In the genomic region with DNA sequence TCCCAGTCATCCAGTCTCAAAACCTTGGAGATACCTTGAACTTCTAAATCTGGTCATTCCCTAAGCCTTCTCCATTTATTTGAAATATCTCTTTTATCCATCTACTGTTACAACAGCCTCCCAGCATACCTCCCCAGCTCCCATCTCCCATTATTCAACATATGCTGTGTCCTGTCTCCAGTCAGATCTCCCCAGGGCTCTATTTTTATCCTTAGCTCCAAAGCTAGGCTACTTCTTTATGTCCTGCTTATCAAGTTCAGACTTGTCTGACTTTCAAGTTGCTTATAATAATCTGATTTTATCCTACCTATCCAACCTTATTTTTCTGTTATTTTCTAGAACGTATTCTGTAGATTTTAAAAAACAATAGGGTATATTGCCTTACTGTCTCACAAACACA, we compare ENCODE assay signal across 18 cellular contexts.
"Had no signal": no experiment of that assay in that cellular context is flagged by ENCODE, and none has a peak within 500 bp of the region (broad histone marks: within the 10 kb centered on the region; RNA-seq: fewer than 3 reads in every experiment).

No MANE protein-coding gene starts in this region.

- DNase-seq: activated CD4-positive, alpha-beta memory T cell treated with anti-CD3 and anti-CD28 coated beads for 36 hours; activated CD4-positive, alpha-beta T cell treated with anti-CD3 and anti-CD28 coated beads for 1 hour; activated gamma-delta T cell treated with Interleukin-2 at 50 U/mL for 16 hours; activated T-cell treated with anti-CD3 and anti-CD28 coated beads, Interleukin-2, amount 50 U/mL, for 4 hours; aorta; colonic mucosa; effector CD4-positive, alpha-beta T cell; hippocampal formation; lower lobe of right lung; occipital lobe; stimulated activated CD4-positive, alpha-beta T cell treated with anti-CD3 and anti-CD28 coated beads, Interleukin-4, amount 100 ng/mL, for 1 hour; stimulated activated CD8-positive, alpha-beta memory T cell treated with anti-CD3 and anti-CD28 coated beads, Interleukin-4, amount 100 ng/mL, for 48 hours; stimulated activated naive CD8-positive, alpha-beta T cell treated with anti-CD3 and anti-CD28 coated beads, Interleukin-15, Interleukin-2, amounts not matched to agents 100 U/mL and 50 U/mL, for 24 hours; SW 1271 had no signal

- H3K27me3 ChIP-seq: cardiac muscle cell, colonic mucosa, suprapubic skin had no signal

- H3K4me3 ChIP-seq: cardiac muscle cell, colonic mucosa, lower lobe of right lung, suprapubic skin had no signal

- ATAC-seq: activated T-cell treated with anti-CD3 and anti-CD28 coated beads, Interleukin-2, amount 50 U/mL, for 4 hours; lower lobe of right lung; stimulated activated naive CD8-positive, alpha-beta T cell treated with anti-CD3 and anti-CD28 coated beads, Interleukin-15, Interleukin-2, amounts not matched to agents 100 U/mL and 50 U/mL, for 24 hours had no signal

- H3K27ac ChIP-seq: cardiac muscle cell, colonic mucosa, epithelial cell of prostate, lower lobe of right lung, suprapubic skin had no signal

- H3K9me3 ChIP-seq: colonic mucosa, lower lobe of right lung, suprapubic skin had no signal

- H3K4me3 Mint-ChIP-seq: activated CD4-positive, alpha-beta memory T cell treated with anti-CD3 and anti-CD28 coated beads for 36 hours; activated T-cell treated with anti-CD3 and anti-CD28 coated beads, Interleukin-2, amount 50 U/mL, for 4 hours; nephron had no signal

- H3K27ac Mint-ChIP-seq: activated CD4-positive, alpha-beta memory T cell treated with anti-CD3 and anti-CD28 coated beads for 36 hours had no signal

- H3K9me3 Mint-ChIP-seq: activated CD4-positive, alpha-beta memory T cell treated with anti-CD3 and anti-CD28 coated beads for 36 hours; activated T-cell treated with anti-CD3 and anti-CD28 coated beads, Interleukin-2, amount 50 U/mL, for 4 hours; nephron had no signal

- H3K36me3 ChIP-seq: cardiac muscle cell, colonic mucosa had no signal

- H3K4me1 ChIP-seq: colonic mucosa had no signal

- H3K27me3 Mint-ChIP-seq: activated CD4-positive, alpha-beta memory T cell treated with anti-CD3 and anti-CD28 coated beads for 36 hours had no signal
